9 cellular contexts compared by ENCODE assay signal in genomic region chr12:112855375-112855774, GRCh38. TPM values are rescaled to one million over a fixed set of nuclear protein-coding genes. Genes with fewer than 3 reads are reported as not detected.
DNase-seq lines count a peak whose midpoint lies in the region; ATAC-seq, FAIRE-seq and TF ChIP-seq lines count a peak whose summit lies in the region.
"Had no signal": no experiment of that assay in that cellular context is flagged by ENCODE, and none has a peak within 500 bp of the region (broad histone marks: within the 10 kb centered on the region; RNA-seq: fewer than 3 reads in every experiment).

No MANE protein-coding gene starts in this region.

- no peak overlapping the region for H2AFZ ChIP-seq in keratinocyte (ENCODE audit: control insufficient read depth, low read length)

- H3K79me2 ChIP-seq in keratinocyte (ENCODE audit: control insufficient read depth, insufficient read depth, low read length) = no peaks in the 10 kb centered on the region

- no peak overlapping the region for H3K4me2 ChIP-seq in keratinocyte (ENCODE audit: control insufficient read depth, extremely low read depth, insufficient read depth, low read depth, low read length)

- no peaks in the 10 kb centered on the region for H3K9me3 ChIP-seq in keratinocyte (ENCODE audit: control insufficient read depth, low read depth, low read length)

- H3K36me3 Mint-ChIP-seq in natural killer cell treated with Interleukin-12 subunit alpha and Interleukin-12 subunit beta and Interleukin-15 and Interleukin-18, amount 100 ng/mL, for 72 hours = no peaks in the 10 kb centered on the region

- no peak for FAIRE-seq in keratinocyte (lab: Jason Lieb, UNC)
- FAIRE-seq: colon had no signal

- peaks cover 16 to 21% of the 10 kb centered on the region in 2 donors for H3K27me3 Mint-ChIP-seq in natural killer cell treated with Interleukin-12 subunit alpha and Interleukin-12 subunit beta and Interleukin-15 and Interleukin-18, amount 100 ng/mL, for 72 hours

- no peak for ATAC-seq in natural killer cell treated with Interleukin-12 subunit alpha and Interleukin-12 subunit beta and Interleukin-15 and Interleukin-18, amount 100 ng/mL, for 72 hours

- no peaks in the 10 kb centered on the region for H3K9me3 Mint-ChIP-seq in natural killer cell treated with Interleukin-12 subunit alpha and Interleukin-12 subunit beta and Interleukin-15 and Interleukin-18, amount 100 ng/mL, for 72 hours

- H3K36me3 ChIP-seq in keratinocyte (ENCODE audit: control insufficient read depth in 2 of 2, extremely low read depth in 1 of 2, insufficient read depth in 2 of 2, low read length in 2 of 2) = no peaks in the 10 kb centered on the region

- no peak overlapping the region for H3K27ac Mint-ChIP-seq in natural killer cell treated with Interleukin-12 subunit alpha and Interleukin-12 subunit beta and Interleukin-15 and Interleukin-18, amount 100 ng/mL, for 72 hours

- H3K4me3 ChIP-seq in keratinocyte (ENCODE audit: control insufficient read depth in 2 of 3, extremely low read depth in 1 of 3, insufficient read depth in 2 of 3, low read depth in 1 of 3, low read length in 3 of 3) = no peak overlapping the region

- H3K9me1 ChIP-seq in keratinocyte (ENCODE audit: control insufficient read depth, extremely low read depth, insufficient read depth, low read length) = no peaks in the 10 kb centered on the region

- DNase-seq in ELR (ENCODE audit: low read depth) (peak; percentile 51), HT1080 (ENCODE audit: low read depth) (peak; percentile 34), SW480 (ENCODE audit: low spot score) (peak; percentile 31), keratinocyte (ENCODE audit: low read depth, low spot score) (no peak), MV-4-11 (lab: John Stamatoyannopoulos, UW) (no peak), GF-D8 (lab: John Stamatoyannopoulos, UW) (no peak)
- no peak for DNase-seq in natural killer cell treated with Interleukin-12 subunit alpha and Interleukin-12 subunit beta and Interleukin-15 and Interleukin-18, amount 100 ng/mL, for 72 hours (ENCODE audit: low spot score)
- DNase-seq: posterior cingulate gyrus had no signal

- H3K27me3 ChIP-seq in keratinocyte (ENCODE audit: control insufficient read depth, extremely low read depth, insufficient read depth, low read length) = no peaks in the 10 kb centered on the region

- no peaks in the 10 kb centered on the region for H3K4me1 ChIP-seq in keratinocyte (ENCODE audit: control insufficient read depth, extremely low read depth, insufficient read depth, low read length)

- no peaks in the 10 kb centered on the region for H4K20me1 ChIP-seq in keratinocyte (ENCODE audit: control insufficient read depth, extremely low read depth, insufficient read depth, low read length)

- no peak overlapping the region for H3K4me3 Mint-ChIP-seq in natural killer cell treated with Interleukin-12 subunit alpha and Interleukin-12 subunit beta and Interleukin-15 and Interleukin-18, amount 100 ng/mL, for 72 hours

- H3K9ac ChIP-seq in keratinocyte (ENCODE audit: control insufficient read depth, extremely low read depth, insufficient read depth, low read length) = no peak overlapping the region

- TF ChIP-seq CTCF in keratinocyte (optimal IDR thresholded peaks at IDR 0.05 in 1 of 3, IDR thresholded peaks at IDR 0.05 in 1 of 3, conservative IDR thresholded peaks at IDR 0.05 in 1 of 3; ENCODE audit: extremely low read depth in 1 of 3, insufficient read depth in 2 of 3, low read length in 3 of 3) = peak in 2 of 3 experiments; percentile 30 to 50

- H3K27ac ChIP-seq in keratinocyte (ENCODE audit: control insufficient read depth, insufficient read depth, low read length) = no peak overlapping the region

- dilution Hi-C loops in keratinocyte (cut with MboI; ENCODE audit: extremely low pct_ligation_motif_present, low sequenced_read_pairs) = no loop called here

- no peaks in the 10 kb centered on the region for H3K4me1 Mint-ChIP-seq in natural killer cell treated with Interleukin-12 subunit alpha and Interleukin-12 subunit beta and Interleukin-15 and Interleukin-18, amount 100 ng/mL, for 72 hours (ENCODE audit: low read depth in 2 of 2)

RNA-seq across cellular contexts. Expression of gene OAS1, which starts 51.4 kb away (rescaled TPM):
- 3.6 and 5.2 TPM in 2 replicates for total RNA-seq in HT1080 (2014; rRNA removed; shearing (Covaris generic))
- polyA plus RNA-seq in HT1080 (2015; cell fraction: cytosol; rRNA removed) = 4.5 and 5.2 TPM in 2 replicates
- 9.5 and 11.3 TPM in 2 replicates for polyA plus RNA-seq in HT1080 (2015; cell fraction: nucleus; rRNA removed)
- 88.3 to 102 TPM (median 95.0 TPM) in 3 replicates for polyA plus RNA-seq in keratinocyte
- 6.3 TPM for polyA plus RNA-seq in keratinocyte (2011; ENCODE audit: low read depth)
- 52.6 and 59.7 TPM in 2 replicates for polyA plus RNA-seq in keratinocyte (2011; cell fraction: cytosol; rRNA removed)
- 63.4 and 68.2 TPM in 2 replicates for polyA plus RNA-seq in keratinocyte (2011; cell fraction: nucleus; rRNA removed)
- 11.8 and 65.0 TPM in 2 replicates for polyA plus RNA-seq in keratinocyte (2012; ENCODE audit: low replicate concordance)
- polyA minus RNA-seq in keratinocyte = 43.6 to 63.7 TPM (median 45.5 TPM) in 3 replicates
- polyA minus RNA-seq in keratinocyte (2011; cell fraction: cytosol; rRNA and poly(A)+ RNA removed) = 41.8 TPM
- polyA minus RNA-seq in keratinocyte (2011; cell fraction: nucleus; rRNA and poly(A)+ RNA removed) = 31.0 and 38.5 TPM in 2 replicates
- total RNA-seq in natural killer cell treated with Interleukin-12 subunit alpha and Interleukin-12 subunit beta and Interleukin-15 and Interleukin-18, amount 100 ng/mL, for 72 hours = 1 to 10 TPM; 2.8 to 4.7 TPM

Comparison
In these comparisons a context has a peak if more than half of its experiments do, and no peak if none do; other contexts are left out.
1. DNase-seq: peak in ELR (single experiment), HT1080 (single experiment) and SW480 (single experiment); none in keratinocyte (single experiment), natural killer cell treated with Interleukin-12 subunit alpha and Interleukin-12 subunit beta and Interleukin-15 and Interleukin-18, amount 100 ng/mL, for 72 hours (single experiment), MV-4-11 (single experiment) and GF-D8 (single experiment).